ENCODE assay signal across 10 cellular contexts in the genomic region with DNA sequence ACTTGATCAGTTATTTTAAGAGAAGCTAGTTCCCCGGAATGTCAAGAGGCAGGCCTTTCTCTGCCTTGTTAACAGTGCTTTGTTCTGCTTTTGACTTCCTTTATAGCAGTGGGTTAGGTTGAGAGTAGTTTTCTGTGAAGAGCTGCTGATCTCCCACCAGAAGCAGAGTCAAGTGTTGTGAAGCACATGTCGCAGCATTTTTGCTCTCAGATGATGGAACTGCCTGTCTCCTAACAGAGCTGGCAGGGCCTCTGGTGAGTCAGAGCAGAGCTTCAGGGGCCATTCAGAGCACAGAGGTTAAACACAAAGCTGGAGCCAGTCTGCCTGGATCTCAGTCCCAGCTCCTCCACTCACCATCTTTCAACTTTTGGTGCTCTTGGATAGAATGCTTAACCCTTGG.
A peak's percentile ranks its signal among the peaks of the same experiment; 100 is the strongest.
DNase-seq lines count a peak whose midpoint lies in the region; ATAC-seq and TF ChIP-seq lines count a peak whose summit lies in the region.
"Had no signal": no experiment of that assay in that cellular context is flagged by ENCODE, and none has a peak within 500 bp of the region (broad histone marks: within the 10 kb centered on the region; RNA-seq: fewer than 3 reads in every experiment).

No MANE protein-coding gene starts in this region.

- no peak for TF ChIP-seq CTCF in PC-9 (conservative IDR thresholded peaks at IDR 0.05)
- TF ChIP-seq CTCF in fibroblast of villous mesenchyme (IDR thresholded peaks at IDR 0.05; ENCODE audit: insufficient read depth, low read depth, low read length): no peak

- no peaks in the 10 kb centered on the region for H3K36me3 Mint-ChIP-seq in T-helper 17 cell (ENCODE audit: low read depth)

- H3K4me1 Mint-ChIP-seq in T-helper 17 cell: no peaks in the 10 kb centered on the region

- H3K79me2 ChIP-seq in PC-9 (ENCODE audit: low read depth): no peaks in the 10 kb centered on the region

- H3K27ac ChIP-seq in PC-9: peak overlapping the region; percentile 32; the same call in 1 of the 2 replicates
- H3K27ac ChIP-seq: 22Rv1 had no signal

- BruUV-seq in PC-9 (replicated peaks; lab: Mats Ljungman, UMichigan): no TSS peak

- no peak overlapping the region for H2AFZ ChIP-seq in PC-9

- no peak for ATAC-seq in T-helper 17 cell

- CTCF ChIA-PET in PC-9 (lab: Charles Lee): interaction anchor here (1.0 kb wide), 1 partner anchor 763 kb away, joined by 3 read pairs; no protein-coding TSS in a partner anchor

- no peaks in the 10 kb centered on the region for H3K36me3 ChIP-seq in PC-9 (ENCODE audit: low read depth)

- no peaks in the 10 kb centered on the region for H3K27me3 ChIP-seq in PC-9 (ENCODE audit: insufficient read depth, low read depth)

- H3K27ac Mint-ChIP-seq in T-helper 17 cell: no peak overlapping the region

- no peaks in the 10 kb centered on the region for H3K9me2 ChIP-seq in PC-9 (ENCODE audit: insufficient read depth)

- H3F3A ChIP-seq in PC-9 (ENCODE audit: insufficient read depth, low read depth): no peaks in the 10 kb centered on the region; the same call in 1 of the 2 replicates

- H3K4me1 ChIP-seq in PC-9 (replicated peaks; ENCODE audit: insufficient read depth): peaks cover 13% of the 10 kb centered on the region

- POLR2A ChIA-PET in PC-9 (lab: Charles Lee; ENCODE audit: unreplicated experiment): no interaction called here

- H3K9me3 ChIP-seq in PC-9 (ENCODE audit: insufficient read depth, low read depth): peaks cover 4% of the 10 kb centered on the region; the same call in 1 of the 2 replicates
- H3K9me3 ChIP-seq in T-helper 17 cell (ENCODE audit: control insufficient read depth, low read length, poor library complexity, severe bottlenecking): no peaks in the 10 kb centered on the region

- H3K4me2 ChIP-seq in PC-9: no peak overlapping the region

- DNase-seq in DMS 273 (lab: John Stamatoyannopoulos, UW; ENCODE audit: unreplicated experiment) (peak; percentile 41), DMS 273 treated with DMSO at 0.1 percent for 48 hours (lab: John Stamatoyannopoulos, UW) (no peak), PC-9 (peak in 1 of 2 experiments; percentile 41), fibroblast of villous mesenchyme (ENCODE audit: low read depth) (peak; percentile 49), renal cortical epithelial cell (ENCODE audit: low read depth) (peak; percentile 40), middle frontal gyrus (ENCODE audit: extremely low spot score, low spot score) (no peak), T-helper 17 cell (no peak), retina (no peak)
- DNase-seq: NCI-H774 had no signal

- intact Hi-C loops in PC-9 (cut with micrococcal nuclease; ENCODE audit: unreplicated experiment): no loop called here

- H4K20me1 ChIP-seq in PC-9 (ENCODE audit: insufficient read depth): no peaks in the 10 kb centered on the region

- H3K4me3 ChIP-seq in PC-9: no peak overlapping the region
- H3K4me3 ChIP-seq in fibroblast of villous mesenchyme (ENCODE audit: low read depth, low read length): no peak overlapping the region

- H3K27me3 Mint-ChIP-seq in T-helper 17 cell: no peaks in the 10 kb centered on the region

- no peak overlapping the region for H3K4me3 Mint-ChIP-seq in T-helper 17 cell

Comparison
In these comparisons a context has a peak if more than half of its experiments do, and no peak if none do; other contexts are left out.
1. DNase-seq: peak in DMS 273 (single experiment), fibroblast of villous mesenchyme (single experiment) and renal cortical epithelial cell (single experiment); none in DMS 273 treated with DMSO at 0.1 percent for 48 hours (single experiment), middle frontal gyrus (single experiment), T-helper 17 cell (0 of 3) and retina (single experiment).